Comparison of ENCODE assay signal across 17 cellular contexts in genomic region chr3:124634210-124635168, GRCh38.
DNase-seq lines count a peak whose midpoint lies in the region; ATAC-seq and TF ChIP-seq lines count a peak whose summit lies in the region.
"Had no signal": no experiment of that assay in that cellular context is flagged by ENCODE, and none has a peak within 500 bp of the region (broad histone marks: within the 10 kb centered on the region; RNA-seq: fewer than 3 reads in every experiment).

No MANE protein-coding gene starts in this region.

- no peak overlapping the region for H2AK5ac ChIP-seq in mesenchymal stem cell (ENCODE audit: low read length, severe bottlenecking)

- no peak overlapping the region for H3K27ac Mint-ChIP-seq in T-helper 2 cell treated with Interferon-gamma antibody and Interleukin-4, amounts not matched to agents 5 μg/mL and 100 μg/mL, for 36 hours

- no peak overlapping the region for H2AFZ ChIP-seq in mesenchymal stem cell (ENCODE audit: low read depth, low read length)

- H3K27me3 Mint-ChIP-seq in T-helper 2 cell treated with Interferon-gamma antibody and Interleukin-4, amounts not matched to agents 5 μg/mL and 100 μg/mL, for 36 hours (ENCODE audit: low read depth) = peaks cover 59% of the 10 kb centered on the region

- H3K36me3 Mint-ChIP-seq in T-helper 2 cell treated with Interferon-gamma antibody and Interleukin-4, amounts not matched to agents 5 μg/mL and 100 μg/mL, for 36 hours (ENCODE audit: low read depth) = no peaks in the 10 kb centered on the region

- no peak overlapping the region for H3K9ac ChIP-seq in mesenchymal stem cell (ENCODE audit: low read length)

- POLR2A ChIA-PET in GM10248 (lab: Yijun Ruan, JAX) = interaction anchor here (0.5 kb wide), 1 partner anchor 961 kb away, joined by 3 read pairs; no protein-coding TSS in a partner anchor

- peak overlapping the region; percentile 54 for H4K91ac ChIP-seq in mesenchymal stem cell (ENCODE audit: low read length)

- ATAC-seq in GM21619 (IDR thresholded peaks at IDR 0.05; ENCODE audit: unreplicated experiment) = peak; percentile 41
- no peak for ATAC-seq in HG03108 (IDR thresholded peaks at IDR 0.05; ENCODE audit: unreplicated experiment)
- ATAC-seq: esophagus mucosa had no signal

- TF ChIP-seq CTCF in GM10248 (IDR thresholded peaks at IDR 0.05; ENCODE audit: control extremely low read depth, extremely low read depth, low read depth, missing control alignments) (no peak), Peyer's patch (IDR thresholded peaks at IDR 0.05) (no peak), esophagus muscularis mucosa (IDR thresholded peaks at IDR 0.05) (no peak)

- peak; percentile 27 to 54 for TF ChIP-seq POLR2A in Peyer's patch (IDR thresholded peaks at IDR 0.05)
- no peak for TF ChIP-seq POLR2A in esophagus muscularis mucosa (IDR thresholded peaks at IDR 0.05; ENCODE audit: low read depth)

- H2BK120ac ChIP-seq in mesenchymal stem cell (ENCODE audit: low read depth, low read length) = no peak overlapping the region

- H3K36me3 ChIP-seq in Peyer's patch (no peaks in the 10 kb centered on the region), mesenchymal stem cell (ENCODE audit: control insufficient read depth in 1 of 2, insufficient read depth in 2 of 2, low read depth in 1 of 2, low read length in 2 of 2) (no peaks in the 10 kb centered on the region), esophagus muscularis mucosa (peaks cover 0 to 49% (median 19%) of the 10 kb centered on the region in 4 donors)
- H3K36me3 ChIP-seq: prostate gland had no signal

- H3K9me3 ChIP-seq in Peyer's patch = no peaks in the 10 kb centered on the region
- no peaks in the 10 kb centered on the region for H3K9me3 ChIP-seq in mesenchymal stem cell (ENCODE audit: control insufficient read depth, low read length)
- H3K9me3 ChIP-seq in esophagus muscularis mucosa = no peaks in the 10 kb centered on the region
- H3K9me3 ChIP-seq: prostate gland had no signal

- no peak overlapping the region for H3K4ac ChIP-seq in mesenchymal stem cell (ENCODE audit: low read depth in 1 of 2, low read length in 2 of 2)

- H3K18ac ChIP-seq in mesenchymal stem cell (ENCODE audit: low read depth in 1 of 2, low read length in 2 of 2) = no peak overlapping the region

- H3K27ac ChIP-seq in Peyer's patch (peak overlapping the region in 3 of 4 donors; percentile 68 to 89 (median 85)), mesenchymal stem cell (ENCODE audit: low read length, poor library complexity, severe bottlenecking) (no peak overlapping the region), esophagus muscularis mucosa (replicated peaks in 1 of 4) (no peak overlapping the region)
- H3K27ac ChIP-seq: prostate gland, SK-N-MC had no signal

- intact Hi-C loops in esophagus muscularis mucosa (cut with DNase I) = no loop called here

- no peak overlapping the region for H3K14ac ChIP-seq in mesenchymal stem cell (ENCODE audit: low read length in 2 of 2)

- H3K27me3 ChIP-seq in Peyer's patch = no peaks in the 10 kb centered on the region
- H3K27me3 ChIP-seq in mesenchymal stem cell (ENCODE audit: control insufficient read depth in 1 of 2, insufficient read depth in 1 of 2, low read length in 2 of 2) = peaks cover 4 to 22% of the 10 kb centered on the region in 2 experiments
- H3K27me3 ChIP-seq in esophagus muscularis mucosa = no peaks in the 10 kb centered on the region

- no peak overlapping the region for H2BK5ac ChIP-seq in mesenchymal stem cell (ENCODE audit: low read depth, low read length, poor library complexity, severe bottlenecking)

- H3K4me1 ChIP-seq in Peyer's patch = peaks cover 0 to 29% (median 12%) of the 10 kb centered on the region in 4 donors
- H3K4me1 ChIP-seq in mesenchymal stem cell (ENCODE audit: control insufficient read depth, insufficient read depth, low read depth, low read length) = no peaks in the 10 kb centered on the region
- no peaks in the 10 kb centered on the region for H3K4me1 ChIP-seq in esophagus muscularis mucosa
- H3K4me1 ChIP-seq: prostate gland had no signal

- H3K4me1 Mint-ChIP-seq in T-helper 2 cell treated with Interferon-gamma antibody and Interleukin-4, amounts not matched to agents 5 μg/mL and 100 μg/mL, for 36 hours (ENCODE audit: low read depth) = peaks cover 24% of the 10 kb centered on the region

- H3K9me3 Mint-ChIP-seq in T-helper 2 cell treated with Interferon-gamma antibody and Interleukin-4, amounts not matched to agents 5 μg/mL and 100 μg/mL, for 36 hours = no peaks in the 10 kb centered on the region

- no peak overlapping the region for H3K4me2 ChIP-seq in mesenchymal stem cell (ENCODE audit: low read length, poor library complexity, severe bottlenecking)

- DNase-seq in GM10248 (ENCODE audit: extremely low spot score) = peak; percentile 38
- peak in 2 of 3 donors; percentile 64 to 77 for DNase-seq in Peyer's patch
- DNase-seq in mesenchymal stem cell = no peak
- no peak for DNase-seq in T-helper 2 cell treated with Interferon-gamma antibody and Interleukin-4, amounts not matched to agents 5 μg/mL and 100 μg/mL, for 36 hours (ENCODE audit: low spot score)
- DNase-seq in esophagus muscularis mucosa (ENCODE audit: extremely low spot score) = no peak
- no peak for DNase-seq in NCI-H446 treated with DMSO at 0.1 percent for 48 hours (lab: John Stamatoyannopoulos, UW)
- DNase-seq: activated effector memory CD4-positive, alpha-beta T cell treated with anti-CD3 and anti-CD28 coated beads, Interleukin-2, amount 50 U/mL, for 16 hours; central memory CD4-positive, alpha-beta T cell; EL; GOT3; NCI-H187 treated with DMSO at 0.1 percent for 48 hours; stimulated activated CD8-positive, alpha-beta memory T cell treated with anti-CD3 and anti-CD28 coated beads, Interleukin-4, amount 100 ng/mL, for 48 hours had no signal

- WGBS in mesenchymal stem cell = 86% methylated on average over 15 of the region's 15 CpGs
- WGBS in esophagus muscularis mucosa = 81% methylated on average over 15 of the region's 15 CpGs

- H3K4me3 Mint-ChIP-seq in T-helper 2 cell treated with Interferon-gamma antibody and Interleukin-4, amounts not matched to agents 5 μg/mL and 100 μg/mL, for 36 hours = no peak overlapping the region

- no peak overlapping the region for H2BK12ac ChIP-seq in mesenchymal stem cell (ENCODE audit: low read length in 2 of 2)

- CTCF ChIA-PET in GM10248 (lab: Yijun Ruan, JAX) = interaction anchor here (1.6 to 1.9 kb wide), 2 partner anchors 16 to 51 kb away, joined by 4 to 5 read pairs; no protein-coding TSS in a partner anchor

- H4K8ac ChIP-seq in mesenchymal stem cell (ENCODE audit: low read length) = no peak overlapping the region

- no peaks in the 10 kb centered on the region for H3K79me1 ChIP-seq in mesenchymal stem cell (replicated peaks; ENCODE audit: low read length, poor library complexity, severe bottlenecking)

- H3K23ac ChIP-seq in mesenchymal stem cell (ENCODE audit: low read length in 2 of 2) = no peak overlapping the region

- H3K4me3 ChIP-seq in Peyer's patch = no peak overlapping the region
- H3K4me3 ChIP-seq in mesenchymal stem cell (ENCODE audit: insufficient read depth in 1 of 2, low read depth in 1 of 2, low read length in 2 of 2) = no peak overlapping the region
- no peak overlapping the region for H3K4me3 ChIP-seq in esophagus muscularis mucosa
- H3K4me3 ChIP-seq: prostate gland, SK-N-MC had no signal

- no peak for TF ChIP-seq EP300 in esophagus muscularis mucosa (IDR thresholded peaks at IDR 0.05)

- no peak overlapping the region for H2BK15ac ChIP-seq in mesenchymal stem cell (ENCODE audit: low read depth, poor library complexity, severe bottlenecking)

Comparison
In these comparisons a context has a peak if more than half of its experiments do, and no peak if none do; other contexts are left out.
1. DNase-seq: peak in GM10248 (single experiment) and Peyer's patch (2 of 3); none in mesenchymal stem cell (single experiment), T-helper 2 cell treated with Interferon-gamma antibody and Interleukin-4, amounts not matched to agents 5 μg/mL and 100 μg/mL, for 36 hours (single experiment), esophagus muscularis mucosa (single experiment) and NCI-H446 treated with DMSO at 0.1 percent for 48 hours (single experiment).
2. H3K27ac ChIP-seq: peak in Peyer's patch (3 of 4); none in mesenchymal stem cell (single experiment) and esophagus muscularis mucosa (0 of 4).